Comparison of ENCODE assay signal across 8 cellular contexts in the genomic region with DNA sequence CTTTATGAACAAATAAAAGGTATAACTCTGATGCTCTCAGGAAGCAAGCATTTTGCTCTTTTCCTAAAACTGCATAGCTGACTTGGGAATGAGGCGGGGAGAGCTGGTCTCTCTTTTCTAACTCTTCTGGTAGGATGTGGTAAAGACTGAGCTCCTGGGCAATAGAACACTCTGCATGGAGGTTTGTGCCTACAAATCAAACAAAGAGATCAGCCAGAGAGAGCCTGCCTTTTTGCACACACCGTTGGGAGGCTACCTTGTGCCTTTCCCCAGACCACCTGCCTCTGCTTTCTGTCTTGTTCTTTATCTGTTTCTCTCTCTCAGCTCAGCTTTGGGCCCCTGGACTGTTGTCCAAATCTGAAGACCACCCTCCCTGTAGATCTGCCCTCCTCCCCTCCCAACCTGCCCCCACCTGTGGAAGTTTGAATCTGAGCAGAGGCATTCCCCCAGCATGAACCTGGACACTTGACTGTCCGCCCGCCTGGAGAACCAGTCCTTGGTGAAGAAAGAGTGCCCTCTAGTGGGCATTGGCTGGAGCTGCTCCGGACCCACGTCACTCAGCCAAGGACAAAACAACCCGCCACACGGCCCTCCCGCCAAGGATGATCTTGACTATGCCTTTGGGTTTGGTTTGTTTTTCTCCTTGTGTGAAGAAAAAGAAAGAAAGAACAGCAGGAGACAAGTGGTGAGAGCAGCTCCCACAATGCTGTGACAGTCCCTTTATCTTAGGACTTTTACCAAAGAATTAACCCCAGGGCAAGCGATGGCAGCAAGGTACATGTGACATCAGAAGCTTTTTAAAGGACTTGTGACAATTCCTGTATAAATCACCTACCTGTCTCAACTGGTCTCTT.
A peak's percentile ranks its signal among the peaks of the same experiment; 100 is the strongest.
DNase-seq lines count a peak whose midpoint lies in the region; TF ChIP-seq lines count a peak whose summit lies in the region.

No MANE protein-coding gene starts in this region.

- 21% methylated on average over 10 of the region's 10 CpGs for WGBS in ovary, 3 donors
- WGBS in transverse colon (ENCODE audit: low coverage in 1 of 2), 2 donors, result 23 to 100% methylated on average over 1 to 10 of the region's 10 CpGs

- no peak for TF ChIP-seq POLR2A in ovary (IDR thresholded peaks at IDR 0.05)
- no peak for TF ChIP-seq POLR2A in transverse colon (IDR thresholded peaks at IDR 0.05)

- H3K4me3 ChIP-seq in GM06990 (replicated peaks; ENCODE audit: low read depth, low read length) (no peak overlapping the region), ovary (no peak overlapping the region), transverse colon (no peak overlapping the region)

- H3K36me3 Mint-ChIP-seq in activated naive CD4-positive, alpha-beta T cell treated with anti-CD3 and anti-CD28 coated beads for 36 hours (ENCODE audit: low read depth), result no peaks in the 10 kb centered on the region

- DNase-seq in GM06990 (ENCODE audit: extremely low read depth, insufficient read length) (peak; percentile 16), HCEC 1CT (peak; percentile 76), M059J (ENCODE audit: low read depth) (peak; percentile 78), SIG-M5 treated with dmso at 0.1 percent for 504 hours (lab: John Stamatoyannopoulos, UW; ENCODE audit: unreplicated experiment) (peak; percentile 73), glomerular visceral epithelial cell (ENCODE audit: extremely low spot score) (peak; percentile 71), ovary (peak; percentile 83 to 93 (median 89)), transverse colon (peak; percentile 85)
- peak; percentile 73 for DNase-seq in activated naive CD4-positive, alpha-beta T cell treated with anti-CD3 and anti-CD28 coated beads for 36 hours

- in situ Hi-C loops in transverse colon (cut with MboI; ENCODE audit: low pct_ligation_motif_present in 1 of 4, low pct_unique_long_range_greater_than_20kb in 1 of 4, low sequenced_read_pairs in 3 of 4), result loop anchor here in 3 of 4 donors (10.0 to 25.0 kb wide), 6 partner anchors 150 to 1250 kb away; partner anchors contain the start of gene PBX1 (in 1 of the 3)

- H3K4me3 Mint-ChIP-seq in activated naive CD4-positive, alpha-beta T cell treated with anti-CD3 and anti-CD28 coated beads for 36 hours, result no peak overlapping the region

- no peak overlapping the region for H3K27ac Mint-ChIP-seq in activated naive CD4-positive, alpha-beta T cell treated with anti-CD3 and anti-CD28 coated beads for 36 hours

- no peaks in the 10 kb centered on the region for H3K9me3 Mint-ChIP-seq in activated naive CD4-positive, alpha-beta T cell treated with anti-CD3 and anti-CD28 coated beads for 36 hours

- TF ChIP-seq EP300 in ovary (IDR thresholded peaks at IDR 0.05) (no peak), transverse colon (IDR thresholded peaks at IDR 0.05; ENCODE audit: low read depth) (no peak)

- H3K36me3 ChIP-seq in GM06990 (ENCODE audit: control insufficient read depth, insufficient read depth, low read length), result no peaks in the 10 kb centered on the region
- H3K36me3 ChIP-seq in ovary, result no peaks in the 10 kb centered on the region
- no peaks in the 10 kb centered on the region for H3K36me3 ChIP-seq in transverse colon

- H3K27me3 ChIP-seq in GM06990 (replicated peaks; ENCODE audit: control insufficient read depth, insufficient read depth, low read length) (peaks cover 2% of the 10 kb centered on the region; the same call in 1 of the 2 replicates), ovary (no peaks in the 10 kb centered on the region), transverse colon (no peaks in the 10 kb centered on the region)

- H3K27ac ChIP-seq in ovary (peak overlapping the region in 1 of 2 donors; percentile 60), transverse colon (peak overlapping the region; percentile 17 to 72 (median 57))

- H3K4me1 ChIP-seq in ovary (ENCODE audit: insufficient read depth), result peaks cover 20% of the 10 kb centered on the region
- H3K4me1 ChIP-seq in transverse colon, result peaks cover 15 to 47% (median 26%) of the 10 kb centered on the region in 4 donors

- intact Hi-C loops in activated naive CD4-positive, alpha-beta T cell treated with anti-CD3 and anti-CD28 coated beads for 36 hours (cut with micrococcal nuclease), result loop anchor here (1.0 to 10.0 kb wide), 5 partner anchors 286 to 1942 kb away; no protein-coding TSS in a partner anchor
- intact Hi-C loops in ovary (cut with DNase I) (loop anchor here (5.0 to 10.0 kb wide), 6 partner anchors 62 to 285 kb away; partner anchors contain the start of gene PBX1 (in 1 of the 4)), transverse colon (cut with DNase I; ENCODE audit: low total_unique reads) (loop anchor here (10.0 kb wide), 1 partner anchor 82 kb away; no protein-coding TSS in a partner anchor)

- CTCF ChIA-PET in activated naive CD4-positive, alpha-beta T cell treated with anti-CD3 and anti-CD28 coated beads for 36 hours (lab: Charles Lee), result interaction anchor here (0.6 to 2.9 kb wide), 11 partner anchors 10 to 1438 kb away, joined by 3 to 20 read pairs (median 4); no protein-coding TSS in a partner anchor

- peak; percentile 95 for TF ChIP-seq CTCF in GM06990 (IDR thresholded peaks at IDR 0.05; ENCODE audit: insufficient read depth, low read length, poor library complexity, severe bottlenecking)
- peak; percentile 76 to 90 (median 88) for TF ChIP-seq CTCF in ovary (IDR thresholded peaks at IDR 0.05)
- TF ChIP-seq CTCF in transverse colon (IDR thresholded peaks at IDR 0.05), result peak; percentile 87 to 93 (median 92)

- no peaks in the 10 kb centered on the region for H3K4me1 Mint-ChIP-seq in activated naive CD4-positive, alpha-beta T cell treated with anti-CD3 and anti-CD28 coated beads for 36 hours (ENCODE audit: low read depth)

- H3K9me3 ChIP-seq in ovary, result no peaks in the 10 kb centered on the region
- no peaks in the 10 kb centered on the region for H3K9me3 ChIP-seq in transverse colon

- peaks cover 4% of the 10 kb centered on the region for H3K27me3 Mint-ChIP-seq in activated naive CD4-positive, alpha-beta T cell treated with anti-CD3 and anti-CD28 coated beads for 36 hours (ENCODE audit: low read depth)

Comparison
In these comparisons a context has a peak if more than half of its experiments do, and no peak if none do; other contexts are left out.
1. DNase-seq: peak in every context shown above with its lines; median percentile 89 in ovary; 85 in transverse colon; 78 in M059J; 76 in HCEC 1CT; 73 in SIG-M5 treated with dmso at 0.1 percent for 504 hours; 73 in activated naive CD4-positive, alpha-beta T cell treated with anti-CD3 and anti-CD28 coated beads for 36 hours; 71 in glomerular visceral epithelial cell; 16 in GM06990.